In genomic region chr4:84456157-84456556, GRCh38 we compare ENCODE assay signal across 1 cellular context.
TF ChIP-seq lines count a peak whose summit lies in the region.

No MANE protein-coding gene starts in this region.

TF ChIP-seq in neural cell, 6 proteins besides CTCF, POLR2A, EP300 and RAD21 (continued from another document):
- TF ChIP-seq EZH2 (IDR thresholded peaks at IDR 0.05; ENCODE audit: borderline replicate concordance, insufficient read depth, low read length, poor library complexity, severe bottlenecking) (no peak), POLR2AphosphoS5 (IDR thresholded peaks at IDR 0.05) (no peak), MXI1 (conservative IDR thresholded peaks at IDR 0.05; ENCODE audit: poor library complexity, severe bottlenecking) (no peak)
